11 cellular contexts compared by ENCODE assay signal in the genomic region with DNA sequence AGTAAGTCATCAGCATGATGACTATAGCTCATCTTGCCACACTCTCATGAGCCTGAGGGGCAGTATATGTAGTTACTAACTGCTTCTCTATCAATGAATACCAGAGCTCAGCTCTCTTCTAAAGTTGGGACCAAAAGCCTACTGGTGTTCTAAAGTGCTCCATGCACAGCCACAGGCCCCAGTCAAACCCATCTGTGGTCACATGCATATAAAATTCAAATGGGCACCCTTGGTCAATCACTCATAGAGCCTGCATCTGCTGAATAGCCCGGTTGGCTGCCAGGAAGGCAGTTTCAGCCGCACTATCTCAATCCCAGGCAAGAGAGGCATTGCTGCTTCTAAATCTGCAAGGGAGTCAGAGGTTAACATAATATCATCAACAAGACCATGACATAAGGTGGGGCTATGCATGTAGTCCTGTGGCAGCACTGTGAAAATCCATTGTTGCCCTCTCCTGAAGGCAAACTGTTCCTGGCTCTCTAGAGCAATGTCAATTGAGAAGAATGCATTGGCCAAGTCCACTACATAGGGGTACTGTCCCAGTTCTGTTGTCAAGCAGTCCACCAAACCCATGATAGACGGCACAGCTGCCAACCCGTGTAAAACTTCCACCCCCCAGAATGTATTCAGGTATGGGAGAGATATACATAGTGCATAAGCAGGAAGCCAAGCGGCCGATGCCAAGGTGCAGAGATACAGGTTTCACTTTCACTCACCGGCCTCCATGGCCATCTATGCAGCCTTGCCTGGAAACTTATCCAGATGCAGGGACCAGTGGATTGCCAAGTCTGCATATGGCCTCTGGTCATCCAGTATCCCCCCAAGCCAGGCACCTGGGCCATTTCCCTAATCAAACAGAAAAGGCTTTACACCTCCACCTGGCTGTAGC.
DNase-seq lines count a peak whose midpoint lies in the region; ATAC-seq and TF ChIP-seq lines count a peak whose summit lies in the region.
"Had no signal": no experiment of that assay in that cellular context is flagged by ENCODE, and none has a peak within 500 bp of the region (broad histone marks: within the 10 kb centered on the region; RNA-seq: fewer than 3 reads in every experiment).

No MANE protein-coding gene starts in this region.

- ATAC-seq in GM18867 (IDR thresholded peaks at IDR 0.05; ENCODE audit: unreplicated experiment) (peak; percentile 23), HG02759 (IDR thresholded peaks at IDR 0.05; ENCODE audit: unreplicated experiment) (peak; percentile 32)
- peak; percentile 59 to 62 for ATAC-seq in naive thymus-derived CD8-positive, alpha-beta T cell
- ATAC-seq: left cardiac atrium had no signal

- WGBS in tibial nerve, 2 donors: 94% methylated on average over 7 of the region's 7 CpGs

- no peaks in the 10 kb centered on the region for H3K27me3 ChIP-seq in tibial nerve
- H3K27me3 ChIP-seq: cardiac muscle cell had no signal

- H3K27ac ChIP-seq in caudate nucleus (ENCODE audit: low read depth, low read length) (no peak overlapping the region), tibial nerve (no peak overlapping the region)
- H3K27ac ChIP-seq: cardiac muscle cell had no signal

- POLR2A ChIA-PET in naive thymus-derived CD8-positive, alpha-beta T cell (lab: Charles Lee): no interaction called here

- H3K27ac Mint-ChIP-seq in naive thymus-derived CD8-positive, alpha-beta T cell: peak overlapping the region in 8 of 10 donors; percentile 30 to 93 (median 68)

- DNase-seq in activated CD4-positive, alpha-beta T cell treated with anti-CD3 and anti-CD28 coated beads, Interleukin-2, amount 50 U/mL, for 48 hours: peak; percentile 9 to 14
- peak in 3 of 10 donors; percentile 7 to 15 (median 8) for DNase-seq in naive thymus-derived CD8-positive, alpha-beta T cell
- DNase-seq in caudate nucleus (lab: John Stamatoyannopoulos, UW): no peak
- no peak for DNase-seq in NCI-H2171 (lab: John Stamatoyannopoulos, UW)
- no peak for DNase-seq in tibial nerve (ENCODE audit: low spot score in 2 of 2)
- DNase-seq: DMS153, left cardiac atrium, SHP77 treated with DMSO at 0.1 percent for 48 hours had no signal

- peak overlapping the region; percentile 62 to 84 (median 72) for H3K4me3 Mint-ChIP-seq in naive thymus-derived CD8-positive, alpha-beta T cell

- H3K27me3 Mint-ChIP-seq in naive thymus-derived CD8-positive, alpha-beta T cell: peaks cover 0 to 2% (median 0%) of the 10 kb centered on the region in 5 donors

- H3K36me3 Mint-ChIP-seq in naive thymus-derived CD8-positive, alpha-beta T cell: peaks cover 0 to 14% (median 11%) of the 10 kb centered on the region in 3 donors

- peaks cover 2 to 18% (median 8%) of the 10 kb centered on the region in 9 donors for H3K9me3 Mint-ChIP-seq in naive thymus-derived CD8-positive, alpha-beta T cell

- no peak for TF ChIP-seq POLR2A in tibial nerve (IDR thresholded peaks at IDR 0.05)

- H3K36me3 ChIP-seq in tibial nerve: no peaks in the 10 kb centered on the region
- H3K36me3 ChIP-seq: cardiac muscle cell had no signal

- H3K4me3 ChIP-seq in tibial nerve: no peak overlapping the region
- H3K4me3 ChIP-seq: cardiac muscle cell had no signal

- TF ChIP-seq CTCF in tibial nerve (IDR thresholded peaks at IDR 0.05): no peak

- no peaks in the 10 kb centered on the region for H3K4me1 ChIP-seq in tibial nerve

- H3K4me1 Mint-ChIP-seq in naive thymus-derived CD8-positive, alpha-beta T cell: peaks cover 6 to 22% (median 16%) of the 10 kb centered on the region in 4 donors

- TF ChIP-seq EP300 in tibial nerve (IDR thresholded peaks at IDR 0.05): no peak

- H3K9me3 ChIP-seq in tibial nerve: no peaks in the 10 kb centered on the region

Comparison
In these comparisons a context has a peak if more than half of its experiments do, and no peak if none do; other contexts are left out.
1. DNase-seq: peak in activated CD4-positive, alpha-beta T cell treated with anti-CD3 and anti-CD28 coated beads, Interleukin-2, amount 50 U/mL, for 48 hours (2 of 2); none in caudate nucleus (0 of 61), NCI-H2171 (single experiment) and tibial nerve (0 of 2).
2. Peak in every context shown above with its lines, with median percentiles within 50 percentile points of each other: ATAC-seq.